In the genomic region with DNA sequence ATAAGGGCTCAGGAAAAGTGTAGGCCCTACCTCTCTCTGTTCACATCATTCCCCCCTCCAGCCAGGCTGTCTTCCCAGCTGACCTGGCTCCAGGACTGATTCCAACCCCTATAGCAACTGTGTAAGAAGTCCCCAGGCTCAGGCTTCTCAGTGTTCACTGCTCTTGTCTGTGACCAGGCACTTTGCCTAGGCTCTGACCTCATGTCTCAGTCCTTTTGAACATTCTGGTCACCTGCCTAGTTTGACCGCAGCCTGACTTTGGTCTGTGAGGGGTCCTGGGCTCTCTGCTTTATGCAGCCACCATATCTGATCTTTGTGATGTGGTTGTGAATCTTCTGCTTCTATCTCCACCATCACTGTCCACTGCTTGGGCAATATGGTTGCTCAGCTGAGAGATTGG, we compare ENCODE assay signal across 25 cellular contexts.
"Had no signal": no experiment of that assay in that cellular context is flagged by ENCODE, and none has a peak within 500 bp of the region (broad histone marks: within the 10 kb centered on the region; RNA-seq: fewer than 3 reads in every experiment).

No MANE protein-coding gene starts in this region.

- H3K36me3 ChIP-seq: SJSA1, WERI-Rb-1 had no signal

- DNase-seq: activated CD4-positive, alpha-beta memory T cell treated with anti-CD3 and anti-CD28 coated beads, Interleukin-2, amount 10 ng/mL, durations not matched to agents 7 days and 5 days; activated CD4-positive, alpha-beta T cell treated with anti-CD3 and anti-CD28 coated beads for 1 hour; activated CD4-positive, alpha-beta T cell treated with anti-CD3 and anti-CD28 coated beads for 48 hours; activated CD4-positive, CD25-positive, alpha-beta regulatory T cell; activated CD8-positive, alpha-beta memory T cell treated with anti-CD3 and anti-CD28 coated beads for 24 hours; activated CD8-positive, alpha-beta memory T cell treated with anti-CD3 and anti-CD28 coated beads, Interleukin-2, amount 10 ng/mL, durations not matched to agents 7 days and 5 days; activated CD8-positive, alpha-beta memory T cell treated with anti-CD3 and anti-CD28 coated beads, Interleukin-2, amount 50 U/mL, for 48 hours; activated effector memory CD4-positive, alpha-beta T cell treated with Interleukin-2 at 50 U/mL for 16 hours; activated naive CD4-positive, alpha-beta T cell treated with anti-CD3 and anti-CD28 coated beads, Interleukin-2, amount 10 ng/mL, durations not matched to agents 7 days and 5 days; activated T-cell treated with anti-CD3 and anti-CD28 coated beads, Interleukin-2, amount 50 U/mL, for 48 hours; amygdala; NCI-H1105; NCI-H1417 treated with DMSO at 0.1 percent for 48 hours; NCI-H187 treated with DMSO at 0.1 percent for 48 hours; NCI-H2081; NCI-H345; NCI-H524 treated with DMSO at 0.1 percent for 48 hours; SHP77 treated with DMSO at 0.1 percent for 48 hours; SK-N-SH; T1000; WERI-Rb-1 had no signal

- H3K4me3 Mint-ChIP-seq: activated CD4-positive, alpha-beta memory T cell treated with anti-CD3 and anti-CD28 coated beads, Interleukin-2, amount 10 ng/mL, durations not matched to agents 7 days and 5 days; activated CD8-positive, alpha-beta memory T cell treated with anti-CD3 and anti-CD28 coated beads, Interleukin-2, amount 10 ng/mL, durations not matched to agents 7 days and 5 days; activated naive CD4-positive, alpha-beta T cell treated with anti-CD3 and anti-CD28 coated beads, Interleukin-2, amount 10 ng/mL, durations not matched to agents 7 days and 5 days; activated naive CD8-positive, alpha-beta T cell had no signal

- H3K27ac ChIP-seq: ascending aorta, SJSA1, WERI-Rb-1 had no signal

- H3K36me3 Mint-ChIP-seq: activated naive CD8-positive, alpha-beta T cell had no signal

- H3K4me3 ChIP-seq: ascending aorta, K562, SJSA1 had no signal

- H3K9me3 ChIP-seq: ascending aorta, SK-N-SH had no signal

- H3K27ac Mint-ChIP-seq: activated CD4-positive, alpha-beta memory T cell treated with anti-CD3 and anti-CD28 coated beads, Interleukin-2, amount 10 ng/mL, durations not matched to agents 7 days and 5 days; activated CD8-positive, alpha-beta memory T cell treated with anti-CD3 and anti-CD28 coated beads, Interleukin-2, amount 10 ng/mL, durations not matched to agents 7 days and 5 days; activated naive CD4-positive, alpha-beta T cell treated with anti-CD3 and anti-CD28 coated beads, Interleukin-2, amount 10 ng/mL, durations not matched to agents 7 days and 5 days; activated naive CD8-positive, alpha-beta T cell had no signal

- H3K9me3 Mint-ChIP-seq: activated CD4-positive, alpha-beta memory T cell treated with anti-CD3 and anti-CD28 coated beads, Interleukin-2, amount 10 ng/mL, durations not matched to agents 7 days and 5 days; activated naive CD4-positive, alpha-beta T cell treated with anti-CD3 and anti-CD28 coated beads, Interleukin-2, amount 10 ng/mL, durations not matched to agents 7 days and 5 days had no signal
